15 cellular contexts compared by ENCODE assay signal in genomic region chr1:19368050-19368449, GRCh38.
"Had no signal": no experiment of that assay in that cellular context is flagged by ENCODE, and none has a peak within 500 bp of the region (broad histone marks: within the 10 kb centered on the region; RNA-seq: fewer than 3 reads in every experiment).

No MANE protein-coding gene starts in this region.

- H3K9me3 Mint-ChIP-seq: activated B cell treated with CpG ODN at 0.5 μM for 24 hours; activated CD4-positive, alpha-beta T cell treated with anti-CD3 and anti-CD28 coated beads, Interleukin-2, amount 10 ng/mL, durations not matched to agents 7 days and 5 days; activated naive CD8-positive, alpha-beta T cell treated with anti-CD3 and anti-CD28 coated beads for 36 hours; natural killer cell treated with Interleukin-12 subunit alpha and Interleukin-12 subunit beta and Interleukin-15 and Interleukin-18, amount 100 ng/mL, for 72 hours had no signal

- ATAC-seq: natural killer cell treated with Interleukin-12 subunit alpha and Interleukin-12 subunit beta and Interleukin-15 and Interleukin-18, amount 100 ng/mL, for 72 hours; SK-N-SH treated with all-trans-retinoic acid at 6 μM for 48 hours; stimulated activated naive CD8-positive, alpha-beta T cell treated with anti-CD3 and anti-CD28 coated beads, Interleukin-15, Interleukin-2, amounts not matched to agents 100 U/mL and 50 U/mL, for 24 hours had no signal

- DNase-seq: activated B cell treated with CpG ODN at 0.5 μM for 24 hours; activated CD4-positive, alpha-beta T cell treated with anti-CD3 and anti-CD28 coated beads, Interleukin-2, amount 10 ng/mL, durations not matched to agents 7 days and 5 days; activated effector memory CD4-positive, alpha-beta T cell treated with anti-CD3 and anti-CD28 coated beads, Interleukin-2, amount 50 U/mL, for 16 hours; activated naive CD8-positive, alpha-beta T cell treated with anti-CD3 and anti-CD28 coated beads for 36 hours; activated T-cell treated with anti-CD3 and anti-CD28 coated beads for 4 hours; aorta; effector CD4-positive, alpha-beta T cell; mucosa of descending colon; sigmoid colon; stimulated activated CD4-positive, alpha-beta T cell treated with anti-CD3 and anti-CD28 coated beads, Interleukin-2, amount 100 ng/mL, for 48 hours; stimulated activated naive CD8-positive, alpha-beta T cell treated with anti-CD3 and anti-CD28 coated beads, Interleukin-15, Interleukin-2, amounts not matched to agents 100 U/mL and 50 U/mL, for 24 hours; thyroid gland; uterus had no signal

- H3K27ac Mint-ChIP-seq: activated B cell treated with CpG ODN at 0.5 μM for 24 hours; activated CD4-positive, alpha-beta T cell treated with anti-CD3 and anti-CD28 coated beads, Interleukin-2, amount 10 ng/mL, durations not matched to agents 7 days and 5 days; activated naive CD8-positive, alpha-beta T cell treated with anti-CD3 and anti-CD28 coated beads for 36 hours; natural killer cell treated with Interleukin-12 subunit alpha and Interleukin-12 subunit beta and Interleukin-15 and Interleukin-18, amount 100 ng/mL, for 72 hours had no signal

- H3K4me3 Mint-ChIP-seq: activated B cell treated with CpG ODN at 0.5 μM for 24 hours; activated CD4-positive, alpha-beta T cell treated with anti-CD3 and anti-CD28 coated beads, Interleukin-2, amount 10 ng/mL, durations not matched to agents 7 days and 5 days; activated naive CD8-positive, alpha-beta T cell treated with anti-CD3 and anti-CD28 coated beads for 36 hours; natural killer cell treated with Interleukin-12 subunit alpha and Interleukin-12 subunit beta and Interleukin-15 and Interleukin-18, amount 100 ng/mL, for 72 hours had no signal

- H3K27me3 Mint-ChIP-seq: activated B cell treated with CpG ODN at 0.5 μM for 24 hours; activated CD4-positive, alpha-beta T cell treated with anti-CD3 and anti-CD28 coated beads, Interleukin-2, amount 10 ng/mL, durations not matched to agents 7 days and 5 days; activated naive CD8-positive, alpha-beta T cell treated with anti-CD3 and anti-CD28 coated beads for 36 hours; natural killer cell treated with Interleukin-12 subunit alpha and Interleukin-12 subunit beta and Interleukin-15 and Interleukin-18, amount 100 ng/mL, for 72 hours had no signal

- H3K4me1 Mint-ChIP-seq: activated B cell treated with CpG ODN at 0.5 μM for 24 hours had no signal

- H3K27me3 ChIP-seq: sigmoid colon, thyroid gland, uterus had no signal

- H3K27ac ChIP-seq: thyroid gland, uterus had no signal

- H3K36me3 Mint-ChIP-seq: natural killer cell treated with Interleukin-12 subunit alpha and Interleukin-12 subunit beta and Interleukin-15 and Interleukin-18, amount 100 ng/mL, for 72 hours had no signal

- H3K4me3 ChIP-seq: mucosa of descending colon, sigmoid colon, thyroid gland, uterus had no signal

- H3K36me3 ChIP-seq: uterus had no signal

- H3K9me3 ChIP-seq: mucosa of descending colon, sigmoid colon, thyroid gland, uterus had no signal
